ENCODE assay signal across 21 cellular contexts in the genomic region with DNA sequence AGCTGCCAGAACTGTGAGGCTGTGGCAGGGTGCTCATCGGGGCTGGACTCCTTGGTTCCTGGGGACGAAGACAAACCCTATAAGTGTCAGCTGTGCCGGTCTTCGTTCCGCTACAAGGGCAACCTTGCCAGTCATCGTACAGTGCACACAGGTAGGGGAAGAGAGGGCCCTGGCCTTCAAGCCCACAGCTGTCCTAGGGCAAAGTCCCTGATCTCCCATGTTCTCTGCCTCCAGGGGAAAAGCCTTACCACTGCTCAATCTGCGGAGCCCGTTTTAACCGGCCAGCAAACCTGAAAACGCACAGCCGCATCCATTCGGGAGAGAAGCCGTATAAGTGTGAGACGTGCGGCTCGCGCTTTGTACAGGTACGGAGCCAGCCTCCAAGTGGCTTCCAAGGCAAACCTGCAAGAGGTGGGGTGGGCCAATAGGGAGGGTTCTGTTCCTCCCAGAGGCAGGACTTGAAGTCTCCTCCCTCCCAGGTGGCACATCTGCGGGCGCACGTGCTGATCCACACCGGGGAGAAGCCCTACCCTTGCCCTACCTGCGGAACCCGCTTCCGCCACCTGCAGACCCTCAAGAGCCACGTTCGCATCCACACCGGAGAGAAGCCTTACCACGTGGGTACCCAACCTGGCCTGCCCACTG. TPM values are rescaled to one million over a fixed set of nuclear protein-coding genes. Genes with fewer than 3 reads are reported as not detected.
"Had no signal": no experiment of that assay in that cellular context is flagged by ENCODE, and none has a peak within 500 bp of the region (broad histone marks: within the 10 kb centered on the region; RNA-seq: fewer than 3 reads in every experiment).

No MANE protein-coding gene starts in this region.

- H3K9me3 ChIP-seq: body of pancreas had no signal

- H3K27ac ChIP-seq: body of pancreas, dorsolateral prefrontal cortex had no signal

- H3K27me3 ChIP-seq: body of pancreas had no signal

- DNase-seq: activated B cell treated with CpG ODN at 0.5 μM for 24 hours; activated CD4-positive, alpha-beta memory T cell treated with anti-CD3 and anti-CD28 coated beads, Interleukin-2, amount 10 ng/mL, durations not matched to agents 7 days and 5 days; activated CD4-positive, alpha-beta T cell treated with anti-CD3 and anti-CD28 coated beads for 4 hours; activated CD8-positive, alpha-beta memory T cell treated with anti-CD3 and anti-CD28 coated beads, Interleukin-2, amount 10 ng/mL, durations not matched to agents 7 days and 5 days; activated naive CD4-positive, alpha-beta T cell; body of pancreas; caudate nucleus; dorsolateral prefrontal cortex; erythroblast; foreskin melanocyte; head of caudate nucleus; nucleus accumbens; retina; stimulated activated CD4-positive, alpha-beta T cell treated with anti-CD3 and anti-CD28 coated beads, Interleukin-15, amount 100 ng/mL, for 24 hours; stimulated activated CD4-positive, alpha-beta T cell treated with anti-CD3 and anti-CD28 coated beads, Interleukin-2, amount 100 ng/mL, for 48 hours; stimulated activated naive CD8-positive, alpha-beta T cell treated with anti-CD3 and anti-CD28 coated beads, Interleukin-15, amount 100 ng/mL, for 72 hours had no signal

- ATAC-seq: activated CD8-positive, alpha-beta memory T cell treated with anti-CD3 and anti-CD28 coated beads, Interleukin-2, amount 10 ng/mL, durations not matched to agents 7 days and 5 days; body of pancreas; natural killer cell treated with Interleukin-12 subunit alpha and Interleukin-12 subunit beta and Interleukin-15 and Interleukin-18, amount 100 ng/mL, for 72 hours; stimulated activated naive CD8-positive, alpha-beta T cell treated with anti-CD3 and anti-CD28 coated beads, Interleukin-15, amount 100 ng/mL, for 72 hours had no signal

- H3K4me3 ChIP-seq: body of pancreas, dorsolateral prefrontal cortex, lung had no signal

RNA-seq across cellular contexts. Expression of a gene that starts 3.7 kb away (rescaled TPM):
- total RNA-seq: mesothelial cell of epicardium had no signal

RNA-seq across cellular contexts. Expression of a gene that starts 17.3 kb away (rescaled TPM):
- total RNA-seq: skeletal muscle tissue, temporal lobe had no signal

RNA-seq across cellular contexts. Expression of a gene that starts 30.7 kb away (rescaled TPM):
- total RNA-seq: activated B cell treated with CpG ODN at 0.5 μM for 24 hours; activated CD4-positive, alpha-beta memory T cell treated with anti-CD3 and anti-CD28 coated beads, Interleukin-2, amount 10 ng/mL, durations not matched to agents 7 days and 5 days; activated CD8-positive, alpha-beta memory T cell treated with anti-CD3 and anti-CD28 coated beads, Interleukin-2, amount 10 ng/mL, durations not matched to agents 7 days and 5 days; body of pancreas; natural killer cell treated with Interleukin-12 subunit alpha and Interleukin-12 subunit beta and Interleukin-15 and Interleukin-18, amount 100 ng/mL, for 72 hours; skeletal muscle tissue had no signal
